Comparison of ENCODE assay signal across 35 cellular contexts in genomic region chr1:156559797-156560112, GRCh38. TPM values are rescaled to one million over a fixed set of nuclear protein-coding genes. Genes with fewer than 3 reads are reported as not detected.
"Had no signal": no experiment of that assay in that cellular context is flagged by ENCODE, and none has a peak within 500 bp of the region (broad histone marks: within the 10 kb centered on the region; RNA-seq: fewer than 3 reads in every experiment).

No MANE protein-coding gene starts in this region.

- H3K27me3 ChIP-seq: breast epithelium, neutrophil, ovary, suprapubic skin, transverse colon had no signal

- H3K4me1 Mint-ChIP-seq: activated naive CD8-positive, alpha-beta T cell treated with anti-CD3 and anti-CD28 coated beads, Interleukin-2, amount 50 U/mL, for 24 hours; nephron had no signal

- H3K9me3 ChIP-seq: breast epithelium, lower lobe of right lung, mucosa of descending colon, neutrophil, ovary, suprapubic skin, transverse colon had no signal

- H3K27ac ChIP-seq: breast epithelium, lower lobe of right lung, neutrophil, ovary, suprapubic skin, transverse colon, WERI-Rb-1 had no signal

- DNase-seq: activated CD4-positive, alpha-beta memory T cell treated with anti-CD3 and anti-CD28 coated beads for 36 hours; activated CD4-positive, alpha-beta T cell treated with anti-CD3 and anti-CD28 coated beads for 48 hours; activated CD8-positive, alpha-beta memory T cell treated with anti-CD3 and anti-CD28 coated beads, Interleukin-2, amount 50 U/mL, for 4 hours; activated gamma-delta T cell; activated naive CD4-positive, alpha-beta T cell treated with anti-CD3 and anti-CD28 coated beads, Interleukin-2, amount 50 U/mL, for 16 hours; activated naive CD8-positive, alpha-beta T cell treated with anti-CD3 and anti-CD28 coated beads, Interleukin-2, amount 50 U/mL, for 24 hours; activated T-cell treated with anti-CD3 and anti-CD28 coated beads, Interleukin-2, amount 50 U/mL, for 1 hour; amygdala; central memory CD4-positive, alpha-beta T cell; foreskin fibroblast; hippocampal formation; kidney; lower lobe of right lung; mucosa of descending colon; retina; small intestine; stimulated activated CD4-positive, alpha-beta T cell treated with anti-CD3 and anti-CD28 coated beads, Interleukin-1b, Interleukin-23, amount 100 ng/mL, for 48 hours; stimulated activated CD4-positive, alpha-beta T cell treated with anti-CD3 and anti-CD28 coated beads, Interleukin-4, amount 100 ng/mL, for 4 hours; stimulated activated naive CD4-positive, alpha-beta T cell; T-helper 9 cell; transverse colon; WERI-Rb-1 had no signal

- H3K4me3 ChIP-seq: breast epithelium, lower lobe of right lung, mucosa of descending colon, ovary, suprapubic skin, transverse colon had no signal

- H3K9me3 Mint-ChIP-seq: activated CD4-positive, alpha-beta memory T cell treated with anti-CD3 and anti-CD28 coated beads for 36 hours; activated naive CD8-positive, alpha-beta T cell treated with anti-CD3 and anti-CD28 coated beads, Interleukin-2, amount 50 U/mL, for 24 hours; activated T-helper 1 cell treated with anti-CD3 and anti-CD28 coated beads, Interleukin-12 subunit alpha, Interleukin-12 subunit beta, Interleukin-2, Interleukin-4 antibody, amounts not matched to agents 30 ng/mL and 10 ng/mL and 1 ng/mL, durations not matched to agents 14 hours and 24 hours and 36 hours; nephron; T-helper 1 cell treated with Interleukin-12 subunit alpha and Interleukin-12 subunit beta and Interleukin-4 antibody, amounts not matched to agents 30 μg/mL and 1 μg/mL, for 36 hours had no signal

- H3K27ac Mint-ChIP-seq: activated CD4-positive, alpha-beta memory T cell treated with anti-CD3 and anti-CD28 coated beads for 36 hours; activated naive CD8-positive, alpha-beta T cell treated with anti-CD3 and anti-CD28 coated beads, Interleukin-2, amount 50 U/mL, for 24 hours; activated T-helper 1 cell treated with anti-CD3 and anti-CD28 coated beads, Interleukin-12 subunit alpha, Interleukin-12 subunit beta, Interleukin-2, Interleukin-4 antibody, amounts not matched to agents 30 ng/mL and 10 ng/mL and 1 ng/mL, durations not matched to agents 14 hours and 24 hours and 36 hours; nephron; progenitor cell of endocrine pancreas; T-helper 1 cell treated with Interleukin-12 subunit alpha and Interleukin-12 subunit beta and Interleukin-4 antibody, amounts not matched to agents 30 μg/mL and 1 μg/mL, for 36 hours had no signal

- H3K27me3 Mint-ChIP-seq: activated CD4-positive, alpha-beta memory T cell treated with anti-CD3 and anti-CD28 coated beads for 36 hours; activated naive CD8-positive, alpha-beta T cell treated with anti-CD3 and anti-CD28 coated beads, Interleukin-2, amount 50 U/mL, for 24 hours; progenitor cell of endocrine pancreas had no signal

- ATAC-seq: activated CD4-positive, CD25-positive, alpha-beta regulatory T cell treated with anti-CD3 and anti-CD28 coated beads, Interleukin-2, amount 50 U/mL, for 24 hours; activated naive CD8-positive, alpha-beta T cell treated with anti-CD3 and anti-CD28 coated beads, Interleukin-2, amount 50 U/mL, for 24 hours; esophagus mucosa; left lobe of liver; lower lobe of right lung; mucosa of descending colon; sciatic nerve had no signal

- H3K4me3 Mint-ChIP-seq: activated CD4-positive, alpha-beta memory T cell treated with anti-CD3 and anti-CD28 coated beads for 36 hours; activated naive CD8-positive, alpha-beta T cell treated with anti-CD3 and anti-CD28 coated beads, Interleukin-2, amount 50 U/mL, for 24 hours; activated T-helper 1 cell treated with anti-CD3 and anti-CD28 coated beads, Interleukin-12 subunit alpha, Interleukin-12 subunit beta, Interleukin-2, Interleukin-4 antibody, amounts not matched to agents 30 ng/mL and 10 ng/mL and 1 ng/mL, durations not matched to agents 14 hours and 24 hours and 36 hours; nephron; T-helper 1 cell treated with Interleukin-12 subunit alpha and Interleukin-12 subunit beta and Interleukin-4 antibody, amounts not matched to agents 30 μg/mL and 1 μg/mL, for 36 hours had no signal

- H3K36me3 ChIP-seq: breast epithelium, lower lobe of right lung, ovary, suprapubic skin, transverse colon had no signal

- H3K4me1 ChIP-seq: breast epithelium, lower lobe of right lung, transverse colon had no signal

RNA-seq across cellular contexts. Expression of gene TTC24, which starts 19.8 kb away (rescaled TPM):
- total RNA-seq: breast epithelium, esophagus mucosa, left lobe of liver, lower lobe of right lung, mesenteric fat pad, progenitor cell of endocrine pancreas, sciatic nerve, suprapubic skin, transverse colon had no signal
